Comparison of ENCODE assay signal across 12 cellular contexts in genomic region chr17:75370288-75370687, GRCh38. TPM values are rescaled to one million over a fixed set of nuclear protein-coding genes. Genes with fewer than 3 reads are reported as not detected.
DNase-seq lines count a peak whose midpoint lies in the region; ATAC-seq and TF ChIP-seq lines count a peak whose summit lies in the region.
"Had no signal": no experiment of that assay in that cellular context is flagged by ENCODE, and none has a peak within 500 bp of the region (broad histone marks: within the 10 kb centered on the region; RNA-seq: fewer than 3 reads in every experiment).

No MANE protein-coding gene starts in this region.

- H3K36me3 ChIP-seq in adipocyte (ENCODE audit: control insufficient read depth, insufficient read depth, low read length, severe bottlenecking) (peaks cover 11% of the 10 kb centered on the region), heart right ventricle (peaks cover 0 to 12% (median 0%) of the 10 kb centered on the region in 9 donors)

- no peak overlapping the region for H3K9ac ChIP-seq in adipocyte (ENCODE audit: low read length)

- H3K27me3 ChIP-seq in adipocyte (replicated peaks; ENCODE audit: control insufficient read depth, insufficient read depth, low read length), result no peaks in the 10 kb centered on the region
- H3K27me3 ChIP-seq in heart right ventricle, result no peaks in the 10 kb centered on the region

- intact Hi-C loops in heart right ventricle (cut with DNase I), result no loop called here

- peak; percentile 52 to 91 (median 81) for ATAC-seq in heart right ventricle

- DNase-seq in G401 (ENCODE audit: low spot score) (peak; percentile 80), adipocyte (ENCODE audit: low read depth) (peak; percentile 9), heart right ventricle (peak; percentile 27 to 36), putamen (ENCODE audit: low spot score) (peak; percentile 48), NCI-H510A treated with DMSO at 0.1 percent for 48 hours (lab: John Stamatoyannopoulos, UW) (no peak), NCI-H187 treated with DMSO at 0.1 percent for 48 hours (lab: John Stamatoyannopoulos, UW) (no peak), ACHN (no peak), NAMALWA (ENCODE audit: low spot score) (no peak)
- DNase-seq: NCI-H146, occipital lobe, trophoblast cell had no signal

- H3K4me1 ChIP-seq in adipocyte (ENCODE audit: control insufficient read depth, insufficient read depth, low read length) (peaks cover 15% of the 10 kb centered on the region), heart right ventricle (peaks cover 0 to 91% (median 50%) of the 10 kb centered on the region in 9 donors)

- no peaks in the 10 kb centered on the region for H3K9me3 ChIP-seq in adipocyte (ENCODE audit: control insufficient read depth, low read length)
- no peaks in the 10 kb centered on the region for H3K9me3 ChIP-seq in heart right ventricle

- no peak overlapping the region for H3K4me3 ChIP-seq in adipocyte (ENCODE audit: low read length)
- no peak overlapping the region for H3K4me3 ChIP-seq in heart right ventricle

- H3K27ac ChIP-seq in heart right ventricle, result peak overlapping the region in 4 of 10 donors; percentile 53 to 64 (median 60)
- H3K27ac ChIP-seq: epithelial cell of prostate had no signal

- in situ Hi-C loops in G401 (cut with HindIII; ENCODE audit: low sequenced_read_pairs) (no loop called here), ACHN (cut with HindIII; ENCODE audit: low pct_ligation_motif_present, low pct_unique_long_range_greater_than_20kb, low sequenced_read_pairs) (no loop called here)

- WGBS in heart right ventricle, 2 donors, result 31 to 44% methylated on average over 6 of the region's 6 CpGs

- no peak for TF ChIP-seq CTCF in heart right ventricle (IDR thresholded peaks at IDR 0.05)

RNA-seq across cellular contexts. Expression of gene GRB2, which starts 35.2 kb away (rescaled TPM):
- 176 and 195 TPM in 2 replicates for total RNA-seq in G401 (2014; rRNA removed; shearing (Covaris generic))
- 10 to 100 TPM; 43.9 to 85.5 (median 52.0) TPM for total RNA-seq in heart right ventricle
- 10 to 100 TPM; 23.5 to 54.0 TPM for polyA plus RNA-seq in heart right ventricle

Comparison
In these comparisons a context has a peak if more than half of its experiments do, and no peak if none do; other contexts are left out.
1. DNase-seq: peak in G401 (single experiment), adipocyte (single experiment), heart right ventricle (2 of 2) and putamen (single experiment); none in NCI-H510A treated with DMSO at 0.1 percent for 48 hours (single experiment), NCI-H187 treated with DMSO at 0.1 percent for 48 hours (single experiment), ACHN (single experiment) and NAMALWA (single experiment).